In the genomic region with DNA sequence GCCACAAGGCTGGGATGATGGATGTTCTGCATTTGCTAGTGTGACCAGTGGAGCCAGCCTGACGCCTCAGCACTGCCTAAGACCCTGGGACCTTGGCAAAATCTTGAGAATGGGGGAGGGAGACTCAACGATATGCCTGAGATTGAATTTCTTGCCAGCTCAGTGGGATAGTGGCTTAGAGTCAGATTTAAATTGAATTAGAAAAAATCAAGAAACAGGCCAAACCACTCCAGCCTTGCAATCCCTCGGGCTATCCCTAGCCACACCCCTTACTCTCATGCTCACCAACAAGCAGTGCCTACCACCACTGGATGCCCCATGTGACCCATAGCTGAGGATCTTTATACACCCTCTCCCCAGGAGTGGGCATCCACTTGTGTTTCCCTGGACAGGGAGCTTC, we compare ENCODE assay signal across 1 cellular context.
TF ChIP-seq lines count a peak whose summit lies in the region.

No MANE protein-coding gene starts in this region.

TF ChIP-seq in H1, 55 proteins besides CTCF, POLR2A, EP300 and RAD21:
- TF ChIP-seq GABPA (IDR thresholded peaks at IDR 0.05; ENCODE audit: borderline replicate concordance, insufficient read depth, low read length): no peak
TF ChIP-seq in H1: peak in this region for 0.
